21 cellular contexts compared by ENCODE assay signal in the genomic region with DNA sequence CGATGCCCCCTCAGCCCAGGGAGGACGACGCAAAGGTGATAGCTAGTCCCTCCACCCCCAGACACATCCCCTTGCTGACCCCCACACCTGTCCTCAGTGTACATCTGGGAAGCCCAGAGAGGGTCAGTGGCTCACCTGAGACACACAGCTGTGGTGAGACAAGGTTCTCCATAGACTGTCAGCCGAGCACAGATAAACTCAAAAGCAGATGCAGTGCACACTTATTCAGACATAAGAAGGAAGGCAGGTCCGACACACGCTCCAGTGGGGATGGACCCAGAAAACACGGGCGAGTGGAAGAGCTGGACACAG. TPM values are rescaled to one million over a fixed set of nuclear protein-coding genes. Genes with fewer than 3 reads are reported as not detected.
DNase-seq lines count a peak whose midpoint lies in the region; ATAC-seq and TF ChIP-seq lines count a peak whose summit lies in the region.
"Had no signal": no experiment of that assay in that cellular context is flagged by ENCODE, and none has a peak within 500 bp of the region (broad histone marks: within the 10 kb centered on the region; RNA-seq: fewer than 3 reads in every experiment).

No MANE protein-coding gene starts in this region.

- H3K9me3 Mint-ChIP-seq in activated T-cell treated with anti-CD3 and anti-CD28 coated beads, Interleukin-2, amount 50 U/mL, for 4 hours: no peaks in the 10 kb centered on the region
- H3K9me3 Mint-ChIP-seq in activated T-cell treated with anti-CD3 and anti-CD28 coated beads, Interleukin-2, amount 50 U/mL, for 24 hours: no peaks in the 10 kb centered on the region
- no peaks in the 10 kb centered on the region for H3K9me3 Mint-ChIP-seq in CD4-positive, alpha-beta T cell
- no peaks in the 10 kb centered on the region for H3K9me3 Mint-ChIP-seq in activated T-helper 17 cell treated with anti-CD3 and anti-CD28 coated beads, Interleukin-2, amount 50 U/mL, for 72 hours
- peaks cover 3% of the 10 kb centered on the region for H3K9me3 Mint-ChIP-seq in neural crest cell
- H3K9me3 Mint-ChIP-seq: activated naive CD4-positive, alpha-beta T cell treated with anti-CD3 and anti-CD28 coated beads for 36 hours; mesothelial cell of epicardium had no signal

- no peak overlapping the region for H3K27ac Mint-ChIP-seq in activated T-cell treated with anti-CD3 and anti-CD28 coated beads, Interleukin-2, amount 50 U/mL, for 24 hours
- H3K27ac Mint-ChIP-seq in CD4-positive, alpha-beta T cell: no peak overlapping the region
- H3K27ac Mint-ChIP-seq in activated T-helper 17 cell treated with anti-CD3 and anti-CD28 coated beads, Interleukin-2, amount 50 U/mL, for 72 hours: peak overlapping the region; percentile 67
- H3K27ac Mint-ChIP-seq in neural crest cell (ENCODE audit: unreplicated experiment): peak overlapping the region; percentile 76
- H3K27ac Mint-ChIP-seq: activated naive CD4-positive, alpha-beta T cell treated with anti-CD3 and anti-CD28 coated beads for 36 hours; mesothelial cell of epicardium had no signal

- TF ChIP-seq CTCF in CD4-positive, alpha-beta T cell (IDR thresholded peaks at IDR 0.05): no peak
- no peak for TF ChIP-seq CTCF in neural crest cell (conservative IDR thresholded peaks at IDR 0.05)

- DNase-seq in activated T-cell treated with anti-CD3 and anti-CD28 coated beads, Interleukin-2, amount 50 U/mL, for 4 hours: no peak
- DNase-seq in activated T-cell treated with anti-CD3 and anti-CD28 coated beads, Interleukin-2, amount 50 U/mL, for 24 hours: no peak
- no peak for DNase-seq in CD4-positive, alpha-beta T cell
- DNase-seq in neural crest cell (ENCODE audit: low read depth, low spot score): no peak
- no peak for DNase-seq in GOT3 (lab: John Stamatoyannopoulos, UW)
- DNase-seq: ACHN; glutamatergic neuron; IMR-90; MM.1S; NCI-H2171 treated with DMSO at 0.1 percent for 48 hours; NCI-H69; stimulated activated CD4-positive, alpha-beta T cell treated with anti-CD3 and anti-CD28 coated beads, Interleukin-4, amount 100 ng/mL, for 4 hours had no signal

- peak in 1 of 2 donors; percentile 15 for ATAC-seq in activated T-cell treated with anti-CD3 and anti-CD28 coated beads, Interleukin-2, amount 50 U/mL, for 4 hours
- no peak for ATAC-seq in CD4-positive, alpha-beta T cell (ENCODE audit: poor library complexity)
- ATAC-seq in activated T-helper 17 cell treated with anti-CD3 and anti-CD28 coated beads, Interleukin-2, amount 50 U/mL, for 72 hours (replicated peaks): no peak
- no peak for ATAC-seq in GM18873 (IDR thresholded peaks at IDR 0.05; ENCODE audit: low FRiP score, unreplicated experiment)
- no peak for ATAC-seq in HG02623 (IDR thresholded peaks at IDR 0.05; ENCODE audit: unreplicated experiment)
- ATAC-seq: body of pancreas, GM12878, SK-N-SH treated with all-trans-retinoic acid at 6 μM for 48 hours had no signal

- H3K27me3 ChIP-seq in CD4-positive, alpha-beta T cell (ENCODE audit: control insufficient read depth, insufficient read depth, low read length): peaks cover 4% of the 10 kb centered on the region
- H3K27me3 ChIP-seq: body of pancreas, vagina had no signal

- H3K9me3 ChIP-seq in CD4-positive, alpha-beta T cell (ENCODE audit: control insufficient read depth, low read length): no peaks in the 10 kb centered on the region
- H3K9me3 ChIP-seq: body of pancreas, vagina had no signal

- H3K36me3 Mint-ChIP-seq in activated T-cell treated with anti-CD3 and anti-CD28 coated beads, Interleukin-2, amount 50 U/mL, for 4 hours (ENCODE audit: insufficient read depth): no peaks in the 10 kb centered on the region
- H3K36me3 Mint-ChIP-seq in activated T-cell treated with anti-CD3 and anti-CD28 coated beads, Interleukin-2, amount 50 U/mL, for 24 hours (ENCODE audit: low read depth): no peaks in the 10 kb centered on the region
- no peaks in the 10 kb centered on the region for H3K36me3 Mint-ChIP-seq in CD4-positive, alpha-beta T cell (ENCODE audit: low read depth)
- no peaks in the 10 kb centered on the region for H3K36me3 Mint-ChIP-seq in activated T-helper 17 cell treated with anti-CD3 and anti-CD28 coated beads, Interleukin-2, amount 50 U/mL, for 72 hours (ENCODE audit: low read depth)
- H3K36me3 Mint-ChIP-seq in neural crest cell (ENCODE audit: low read depth): no peaks in the 10 kb centered on the region
- H3K36me3 Mint-ChIP-seq: mesothelial cell of epicardium had no signal

- intact Hi-C loops in CD4-positive, alpha-beta T cell (cut with DNase I, micrococcal nuclease): no loop called here

- CTCF ChIA-PET in CD4-positive, alpha-beta T cell (lab: Charles Lee): no interaction called here

- H3K27me3 Mint-ChIP-seq in activated T-cell treated with anti-CD3 and anti-CD28 coated beads, Interleukin-2, amount 50 U/mL, for 4 hours (ENCODE audit: low read depth): peaks cover 30% of the 10 kb centered on the region
- H3K27me3 Mint-ChIP-seq in activated T-cell treated with anti-CD3 and anti-CD28 coated beads, Interleukin-2, amount 50 U/mL, for 24 hours: peaks cover 32% of the 10 kb centered on the region
- H3K27me3 Mint-ChIP-seq in CD4-positive, alpha-beta T cell: peaks cover 23% of the 10 kb centered on the region
- peaks cover 25% of the 10 kb centered on the region for H3K27me3 Mint-ChIP-seq in activated T-helper 17 cell treated with anti-CD3 and anti-CD28 coated beads, Interleukin-2, amount 50 U/mL, for 72 hours
- no peaks in the 10 kb centered on the region for H3K27me3 Mint-ChIP-seq in neural crest cell (ENCODE audit: low read depth)

- H3K4me1 Mint-ChIP-seq in activated T-cell treated with anti-CD3 and anti-CD28 coated beads, Interleukin-2, amount 50 U/mL, for 4 hours (ENCODE audit: low read depth): peaks cover 14% of the 10 kb centered on the region
- H3K4me1 Mint-ChIP-seq in activated T-cell treated with anti-CD3 and anti-CD28 coated beads, Interleukin-2, amount 50 U/mL, for 24 hours (ENCODE audit: low read depth): peaks cover 15% of the 10 kb centered on the region
- H3K4me1 Mint-ChIP-seq in CD4-positive, alpha-beta T cell (ENCODE audit: low read depth): peaks cover 16% of the 10 kb centered on the region
- peaks cover 11% of the 10 kb centered on the region for H3K4me1 Mint-ChIP-seq in activated T-helper 17 cell treated with anti-CD3 and anti-CD28 coated beads, Interleukin-2, amount 50 U/mL, for 72 hours
- H3K4me1 Mint-ChIP-seq in neural crest cell: no peaks in the 10 kb centered on the region
- H3K4me1 Mint-ChIP-seq: mesothelial cell of epicardium had no signal

- H3K4me3 Mint-ChIP-seq in activated T-cell treated with anti-CD3 and anti-CD28 coated beads, Interleukin-2, amount 50 U/mL, for 4 hours: peak overlapping the region; percentile 29
- H3K4me3 Mint-ChIP-seq in activated T-cell treated with anti-CD3 and anti-CD28 coated beads, Interleukin-2, amount 50 U/mL, for 24 hours: no peak overlapping the region
- peak overlapping the region; percentile 23 for H3K4me3 Mint-ChIP-seq in CD4-positive, alpha-beta T cell
- peak overlapping the region; percentile 34 for H3K4me3 Mint-ChIP-seq in activated T-helper 17 cell treated with anti-CD3 and anti-CD28 coated beads, Interleukin-2, amount 50 U/mL, for 72 hours
- no peak overlapping the region for H3K4me3 Mint-ChIP-seq in neural crest cell
- H3K4me3 Mint-ChIP-seq: activated naive CD4-positive, alpha-beta T cell treated with anti-CD3 and anti-CD28 coated beads for 36 hours; mesothelial cell of epicardium had no signal

- H3K27ac ChIP-seq in CD4-positive, alpha-beta T cell (ENCODE audit: low read depth, low read length): no peak overlapping the region
- H3K27ac ChIP-seq: body of pancreas, vagina had no signal

- POLR2A ChIA-PET in CD4-positive, alpha-beta T cell (lab: Charles Lee): interaction anchor here (1.4 kb wide), 1 partner anchor 28 kb away, joined by 3 read pairs; no protein-coding TSS in a partner anchor

RNA-seq across cellular contexts. Expression of a gene that starts 19.6 kb away (rescaled TPM):
- 1 to 10 TPM; 1.0 to 2.0 (median 1.3) TPM for total RNA-seq in activated T-cell treated with anti-CD3 and anti-CD28 coated beads, Interleukin-2, amount 50 U/mL, for 4 hours
- 1 to 10 TPM in 1 of 2 experiments, under 1 TPM in 1; 0.80 to 1.6 TPM for total RNA-seq in CD4-positive, alpha-beta T cell
- total RNA-seq in activated T-helper 17 cell treated with anti-CD3 and anti-CD28 coated beads, Interleukin-2, amount 50 U/mL, for 72 hours: under 1 TPM in 1 of 2 donors, not detected in 1; 0.19 TPM
- 3.6 and 4.6 TPM in 2 replicates for total RNA-seq in neural crest cell
- total RNA-seq: activated naive CD4-positive, alpha-beta T cell treated with anti-CD3 and anti-CD28 coated beads for 36 hours; IMR-90 had no signal

Comparison
In these comparisons a context has a peak if more than half of its experiments do, and no peak if none do; other contexts are left out.
1. H3K4me3 Mint-ChIP-seq: peak in activated T-cell treated with anti-CD3 and anti-CD28 coated beads, Interleukin-2, amount 50 U/mL, for 4 hours (single experiment), CD4-positive, alpha-beta T cell (single experiment) and activated T-helper 17 cell treated with anti-CD3 and anti-CD28 coated beads, Interleukin-2, amount 50 U/mL, for 72 hours (single experiment); none in activated T-cell treated with anti-CD3 and anti-CD28 coated beads, Interleukin-2, amount 50 U/mL, for 24 hours (single experiment) and neural crest cell (single experiment).
2. H3K27ac Mint-ChIP-seq: peak in activated T-helper 17 cell treated with anti-CD3 and anti-CD28 coated beads, Interleukin-2, amount 50 U/mL, for 72 hours (single experiment) and neural crest cell (single experiment); none in activated T-cell treated with anti-CD3 and anti-CD28 coated beads, Interleukin-2, amount 50 U/mL, for 24 hours (single experiment) and CD4-positive, alpha-beta T cell (single experiment).